In the genomic region with DNA sequence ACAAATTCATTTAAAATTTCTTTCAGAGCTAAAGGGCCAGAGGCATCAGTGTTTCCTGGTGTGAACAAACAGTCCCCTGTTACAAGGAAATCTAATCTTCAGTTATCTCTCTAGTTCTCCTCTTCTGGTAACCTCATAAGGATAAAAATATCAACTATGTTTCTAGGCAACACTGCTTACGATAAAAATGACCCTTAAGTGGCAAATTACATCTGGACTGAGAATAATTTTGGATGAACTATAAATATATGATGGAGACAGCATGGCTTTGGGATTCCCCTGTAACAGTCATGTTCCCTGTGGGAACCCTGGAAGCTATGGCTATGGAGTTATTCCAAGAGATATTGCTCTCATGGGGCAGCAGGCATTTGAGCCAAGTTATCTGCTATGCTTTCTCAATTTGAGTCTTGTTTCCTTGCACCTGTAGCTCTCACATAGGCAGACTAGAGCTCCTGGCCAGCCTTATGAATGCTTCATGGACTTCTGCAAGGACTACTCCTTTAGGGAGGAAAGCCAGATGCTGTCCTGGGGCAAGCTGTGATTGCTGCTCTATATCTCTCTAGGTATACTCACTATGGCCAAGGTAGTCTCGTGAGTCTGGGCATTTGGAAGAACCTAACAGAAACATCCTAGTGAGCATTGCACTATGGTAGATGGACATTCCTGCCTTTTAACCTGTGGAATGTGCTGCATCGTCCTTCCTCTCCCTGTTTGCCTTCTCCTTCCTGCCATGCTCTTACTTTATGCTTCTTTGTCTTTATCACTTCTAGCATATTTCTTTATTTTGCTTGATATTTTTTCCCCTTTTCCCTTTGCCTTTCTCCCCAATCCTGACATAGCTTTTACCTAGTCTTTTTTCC, we compare ENCODE assay signal across 1 cellular context.
TF ChIP-seq lines count a peak whose summit lies in the region.

No MANE protein-coding gene starts in this region.

TF ChIP-seq in WTC11, 78 proteins besides CTCF, POLR2A, EP300 and RAD21:
- TF ChIP-seq MLX (CRISPR knock-in tag; IDR thresholded peaks at IDR 0.05) (no peak), ZNF512 (CRISPR knock-in tag; IDR thresholded peaks at IDR 0.05; ENCODE audit: borderline replicate concordance) (0 out of 2 replicates have a peak, but pooled peaks have one; percentile 28)
